ENCODE assay signal across 29 cellular contexts in genomic region chr15:69293741-69294615, GRCh38. TPM values are rescaled to one million over a fixed set of nuclear protein-coding genes. Genes with fewer than 3 reads are reported as not detected.
"Had no signal": no experiment of that assay in that cellular context is flagged by ENCODE, and none has a peak within 500 bp of the region (broad histone marks: within the 10 kb centered on the region; RNA-seq: fewer than 3 reads in every experiment).

No MANE protein-coding gene starts in this region.

- H3K27me3 ChIP-seq: pancreas, right lobe of liver, testis, thyroid gland had no signal

- H3K27ac Mint-ChIP-seq: immature natural killer cell; naive thymus-derived CD4-positive, alpha-beta T cell; nephron; stimulated activated naive B cell treated with anti-CD40 and anti-IgM and Interleukin-4, amounts not matched to agents 10 μg/mL and 1 μg/mL and 100 μg/mL, for 72 hours had no signal

- H3K4me3 ChIP-seq: heart left ventricle, left lung, lower lobe of right lung, mucosa of descending colon, pancreas, psoas muscle, right lobe of liver, skin epidermis, stomach, testis, thyroid gland, transverse colon had no signal

- H3K27ac ChIP-seq: heart left ventricle, left lung, lower lobe of right lung, pancreas, psoas muscle, right lobe of liver, skin epidermis, stomach, testis, thyroid gland, transverse colon had no signal

- H3K9me3 ChIP-seq: heart left ventricle, left lung, lower lobe of right lung, mucosa of descending colon, pancreas, psoas muscle, right lobe of liver, stomach, testis, thyroid gland, transverse colon had no signal

- DNase-seq: glutamatergic neuron; heart left ventricle; hypothalamus; immature natural killer cell; kidney; left colon; left lung; lower lobe of right lung; mammary epithelial cell; mesenchymal stem cell; midbrain; mucosa of descending colon; naive thymus-derived CD4-positive, alpha-beta T cell; pancreas; psoas muscle; right lobe of liver; stimulated activated CD4-positive, alpha-beta T cell treated with anti-CD3 and anti-CD28 coated beads, Interleukin-12 subunit alpha, Interleukin-12 subunit beta, amount 100 ng/mL, for 4 hours; stimulated activated CD4-positive, alpha-beta T cell treated with anti-CD3 and anti-CD28 coated beads, Interleukin-15, amount 100 ng/mL, for 24 hours; stimulated activated CD4-positive, alpha-beta T cell treated with anti-CD3 and anti-CD28 coated beads, Interleukin-2, amount 100 ng/mL, for 24 hours; stimulated activated CD4-positive, alpha-beta T cell treated with anti-CD3 and anti-CD28 coated beads, Interleukin-4, amount 100 ng/mL, for 1 hour; stimulated activated naive B cell treated with anti-CD40 and anti-IgM and Interleukin-4, amounts not matched to agents 10 μg/mL and 1 μg/mL and 100 μg/mL, for 72 hours; stimulated activated naive CD8-positive, alpha-beta T cell treated with anti-CD3 and anti-CD28 coated beads, Interleukin-15, Interleukin-2, amounts not matched to agents 100 U/mL and 50 U/mL, for 24 hours; stomach; testis; thyroid gland; transverse colon had no signal

- ATAC-seq: heart left ventricle; left colon; left lung; lower lobe of right lung; mucosa of descending colon; naive thymus-derived CD4-positive, alpha-beta T cell; pancreas; psoas muscle; right lobe of liver; stimulated activated naive B cell treated with anti-CD40 and anti-IgM and Interleukin-4, amounts not matched to agents 10 μg/mL and 1 μg/mL and 100 μg/mL, for 72 hours; stimulated activated naive CD8-positive, alpha-beta T cell treated with anti-CD3 and anti-CD28 coated beads, Interleukin-15, Interleukin-2, amounts not matched to agents 100 U/mL and 50 U/mL, for 24 hours had no signal

- H3K4me1 Mint-ChIP-seq: neural crest cell had no signal

- H3K4me3 Mint-ChIP-seq: immature natural killer cell; naive thymus-derived CD4-positive, alpha-beta T cell; nephron; neural crest cell; stimulated activated naive B cell treated with anti-CD40 and anti-IgM and Interleukin-4, amounts not matched to agents 10 μg/mL and 1 μg/mL and 100 μg/mL, for 72 hours had no signal

- H3K36me3 ChIP-seq: heart left ventricle, left lung, lower lobe of right lung, pancreas, right lobe of liver, stomach, thyroid gland, transverse colon had no signal

- H3K9me3 Mint-ChIP-seq: immature natural killer cell, nephron, neural crest cell had no signal

- H3K36me3 Mint-ChIP-seq: immature natural killer cell; naive thymus-derived CD4-positive, alpha-beta T cell; stimulated activated naive B cell treated with anti-CD40 and anti-IgM and Interleukin-4, amounts not matched to agents 10 μg/mL and 1 μg/mL and 100 μg/mL, for 72 hours had no signal

RNA-seq across cellular contexts. Expression of gene PAQR5, which starts 4.7 kb away (rescaled TPM):
- polyA plus RNA-seq: immature natural killer cell; naive thymus-derived CD4-positive, alpha-beta T cell had no signal
